ENCODE assay signal across 2 cellular contexts in genomic region chr10:47326306-47326926, GRCh38.
TF ChIP-seq lines count a peak whose summit lies in the region.

No MANE protein-coding gene starts in this region.

TF ChIP-seq in HCT116, 20 proteins besides CTCF, POLR2A, EP300 and RAD21:
- TF ChIP-seq MAX (IDR thresholded peaks at IDR 0.05) (no peak), ATF3 (IDR thresholded peaks at IDR 0.05) (no peak), CEBPB (IDR thresholded peaks at IDR 0.05; ENCODE audit: low read depth) (no peak), YY1 (IDR thresholded peaks at IDR 0.05; ENCODE audit: extremely low read depth, insufficient replicate concordance, low read depth, low read length) (no peak)
TF ChIP-seq in HCT116: peak in this region for 0.

TF ChIP-seq in HEK293T, 16 proteins besides CTCF, POLR2A, EP300 and RAD21:
- TF ChIP-seq NFRKB (IDR thresholded peaks at IDR 0.05) (no peak), L3MBTL2 (conservative IDR thresholded peaks at IDR 0.05) (no peak), ZNF384 (IDR thresholded peaks at IDR 0.05) (no peak), FOXM1 (IDR thresholded peaks at IDR 0.05; ENCODE audit: borderline replicate concordance) (no peak), BHLHE40 (IDR thresholded peaks at IDR 0.05; ENCODE audit: borderline replicate concordance) (no peak), TARDBP (IDR thresholded peaks at IDR 0.05) (no peak), SUZ12 (IDR thresholded peaks at IDR 0.05) (no peak), ELF4 (IDR thresholded peaks at IDR 0.05) (no peak), LEF1 (IDR thresholded peaks at IDR 0.05; ENCODE audit: borderline replicate concordance) (no peak), FOXA1 (IDR thresholded peaks at IDR 0.05) (no peak), FOXK2 (IDR thresholded peaks at IDR 0.05) (no peak), SP1 (IDR thresholded peaks at IDR 0.05) (no peak), PKNOX1 (IDR thresholded peaks at IDR 0.05) (no peak), ARNT (IDR thresholded peaks at IDR 0.05) (no peak), CTBP1 (IDR thresholded peaks at IDR 0.05; ENCODE audit: borderline replicate concordance) (no peak)
